In the genomic region with DNA sequence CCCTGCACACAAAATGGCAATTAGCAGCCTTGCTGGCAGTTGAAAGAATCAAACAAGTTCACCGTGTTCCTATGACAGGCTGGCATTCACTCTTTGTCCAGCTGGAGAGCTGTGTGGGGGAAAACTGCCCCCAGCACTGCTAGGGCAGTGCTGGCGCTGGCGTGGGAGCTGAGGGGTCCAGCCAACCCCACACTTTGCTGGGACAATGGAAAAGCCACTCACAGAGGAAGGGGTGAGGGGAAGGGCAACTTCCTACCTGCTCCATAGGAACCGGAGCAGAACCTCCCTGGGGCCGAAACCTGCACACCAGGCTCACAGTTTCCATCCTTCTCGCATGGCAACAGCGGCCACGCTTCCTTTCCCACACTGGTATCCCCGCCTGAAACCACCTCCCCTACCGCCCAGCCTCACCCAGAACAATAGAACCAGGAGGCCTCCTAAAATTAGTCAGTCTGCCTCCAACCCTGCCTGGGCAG, we compare ENCODE assay signal across 22 cellular contexts. TPM values are rescaled to one million over a fixed set of nuclear protein-coding genes. Genes with fewer than 3 reads are reported as not detected.
A peak's percentile ranks its signal among the peaks of the same experiment; 100 is the strongest.
DNase-seq lines count a peak whose midpoint lies in the region; ATAC-seq and TF ChIP-seq lines count a peak whose summit lies in the region.
"Had no signal": no experiment of that assay in that cellular context is flagged by ENCODE, and none has a peak within 500 bp of the region (broad histone marks: within the 10 kb centered on the region; RNA-seq: fewer than 3 reads in every experiment).

No MANE protein-coding gene starts in this region.

- H3K36me3 ChIP-seq in heart right ventricle: no peaks in the 10 kb centered on the region
- H3K36me3 ChIP-seq in aorta (ENCODE audit: control insufficient read depth in 1 of 2, insufficient read depth in 2 of 2, low read length in 1 of 2): no peaks in the 10 kb centered on the region
- H3K36me3 ChIP-seq: upper lobe of left lung had no signal

- no peak for TF ChIP-seq CTCF in heart right ventricle (IDR thresholded peaks at IDR 0.05)

- DNase-seq in heart right ventricle (no peak), left ventricle myocardium superior (no peak), dermis microvascular lymphatic vessel endothelial cell (ENCODE audit: low read depth in 2 of 2) (peak; percentile 78 to 84), middle frontal gyrus (ENCODE audit: extremely low spot score, low spot score) (peak; percentile 10), aorta (no peak), GDM1 (lab: John Stamatoyannopoulos, UW) (no peak), HPDE6-E6E7 (ENCODE audit: extremely low spot score) (no peak), NOMO-1 (lab: John Stamatoyannopoulos, UW; ENCODE audit: unreplicated experiment in 2 of 2) (no peak)
- DNase-seq: activated CD4-positive, alpha-beta T cell treated with anti-CD3 and anti-CD28 coated beads, Interleukin-2, amount 10 ng/mL, durations not matched to agents 24 days and 14 days; activated naive CD4-positive, alpha-beta T cell treated with anti-CD3 and anti-CD28 coated beads, Interleukin-2, amount 10 ng/mL, durations not matched to agents 7 days and 5 days; activated T-cell treated with anti-CD3 and anti-CD28 coated beads, Interleukin-2, amount 50 U/mL, for 72 hours; amniotic stem cell; central memory CD4-positive, alpha-beta T cell; DMS79 treated with DMSO at 0.1 percent for 48 hours; NCI-H1092; NCI-H187 treated with DMSO at 0.1 percent for 48 hours; NCI-H526; nephron progenitor cell had no signal

- H3K9me3 ChIP-seq in heart right ventricle (no peaks in the 10 kb centered on the region), aorta (ENCODE audit: control insufficient read depth, low read length) (no peaks in the 10 kb centered on the region)
- H3K9me3 ChIP-seq: upper lobe of left lung had no signal

- 76 to 82% methylated on average over 10 of the region's 10 CpGs for WGBS in heart right ventricle, 2 donors
- 77 to 80% methylated on average over 10 of the region's 10 CpGs for WGBS in aorta, 2 donors

- peak overlapping the region in 5 of 10 donors; percentile 30 to 60 (median 47) for H3K27ac ChIP-seq in heart right ventricle
- H3K27ac ChIP-seq in aorta (ENCODE audit: low read depth in 1 of 2, low read length in 2 of 2): no peak overlapping the region
- H3K27ac ChIP-seq: hepatocyte, upper lobe of left lung had no signal

- no peak overlapping the region for H3K4me3 ChIP-seq in heart right ventricle
- H3K4me3 ChIP-seq in aorta (ENCODE audit: low read length in 2 of 2): no peak overlapping the region
- H3K4me3 ChIP-seq: dorsolateral prefrontal cortex, hepatocyte, upper lobe of left lung had no signal

- intact Hi-C loops in heart right ventricle (cut with DNase I): no loop called here
- intact Hi-C loops in left ventricle myocardium superior (cut with micrococcal nuclease): no loop called here
- intact Hi-C loops in aorta (cut with DNase I): no loop called here

- ATAC-seq in heart right ventricle (peak in 5 of 8 donors; percentile 39 to 80 (median 72)), left ventricle myocardium superior (no peak), aorta (ENCODE audit: low FRiP score) (peak; percentile 29)
- ATAC-seq: activated T-cell treated with anti-CD3 and anti-CD28 coated beads, Interleukin-2, amount 50 U/mL, for 72 hours; SK-N-SH treated with all-trans-retinoic acid at 6 μM for 48 hours had no signal

- H3K27me3 ChIP-seq in heart right ventricle: no peaks in the 10 kb centered on the region
- H3K27me3 ChIP-seq in aorta (ENCODE audit: control insufficient read depth in 1 of 2, insufficient read depth in 2 of 2, low read length in 1 of 2): no peaks in the 10 kb centered on the region
- H3K27me3 ChIP-seq: hepatocyte, upper lobe of left lung had no signal

- H3K4me1 ChIP-seq in heart right ventricle (peaks cover 0 to 10% (median 0%) of the 10 kb centered on the region in 9 donors), aorta (ENCODE audit: control insufficient read depth in 1 of 2, insufficient read depth in 2 of 2, low read length in 2 of 2) (no peaks in the 10 kb centered on the region)
- H3K4me1 ChIP-seq: upper lobe of left lung had no signal

RNA-seq across cellular contexts. Expression of gene KCNN3, which starts 26.8 kb away (rescaled TPM):
- total RNA-seq in heart right ventricle (1 to 10 TPM in 9 of 10 donors, under 1 TPM in 1; 0.52 to 5.9 (median 2.7) TPM), left ventricle myocardium superior (4.0 TPM), dermis microvascular lymphatic vessel endothelial cell (1.0 and 1.8 TPM in 2 replicates), aorta (1 to 10 TPM; 3.2 to 4.7 TPM)
- polyA plus RNA-seq in heart right ventricle (under 1 TPM; 0.17 to 0.59 TPM), aorta (under 1 TPM; 0.08 to 0.50 TPM)

RNA-seq across cellular contexts. Expression of gene PMVK, which starts 39.7 kb away (rescaled TPM):
- total RNA-seq in heart right ventricle: 10 to 100 TPM; 29.9 to 66.4 (median 39.4) TPM
- 10 to 100 TPM; 40.2 to 42.9 TPM for polyA plus RNA-seq in heart right ventricle
- total RNA-seq in left ventricle myocardium superior: 66.6 TPM
- total RNA-seq in dermis microvascular lymphatic vessel endothelial cell: 8.6 and 12.0 TPM in 2 replicates
- 10 to 100 TPM; 21.9 to 27.3 TPM for total RNA-seq in aorta
- 10 to 100 TPM; 40.4 to 52.7 TPM for polyA plus RNA-seq in aorta

RNA-seq across cellular contexts. Expression of gene PBXIP1, which starts 59.0 kb away (rescaled TPM):
- 10 to 100 TPM; 38.3 to 75.0 (median 48.8) TPM for total RNA-seq in heart right ventricle
- polyA plus RNA-seq in heart right ventricle: 10 to 100 TPM; 25.4 to 33.0 TPM
- 60.4 TPM for total RNA-seq in left ventricle myocardium superior
- total RNA-seq in dermis microvascular lymphatic vessel endothelial cell: 83.6 and 101 TPM in 2 replicates
- total RNA-seq in aorta: 100 to 1,000 TPM; 106 to 119 TPM
- 100 to 1,000 TPM in 1 of 2 donors, 10 to 100 TPM in 1; 95.3 to 169 TPM for polyA plus RNA-seq in aorta

Comparison
In these comparisons a context has a peak if more than half of its experiments do, and no peak if none do; other contexts are left out.
1. DNase-seq: peak in dermis microvascular lymphatic vessel endothelial cell (2 of 2) and middle frontal gyrus (single experiment); none in heart right ventricle (0 of 2), left ventricle myocardium superior (single experiment), aorta (0 of 2), GDM1 (single experiment), HPDE6-E6E7 (single experiment) and NOMO-1 (0 of 2).